ENCODE assay signal across 23 cellular contexts in the genomic region with DNA sequence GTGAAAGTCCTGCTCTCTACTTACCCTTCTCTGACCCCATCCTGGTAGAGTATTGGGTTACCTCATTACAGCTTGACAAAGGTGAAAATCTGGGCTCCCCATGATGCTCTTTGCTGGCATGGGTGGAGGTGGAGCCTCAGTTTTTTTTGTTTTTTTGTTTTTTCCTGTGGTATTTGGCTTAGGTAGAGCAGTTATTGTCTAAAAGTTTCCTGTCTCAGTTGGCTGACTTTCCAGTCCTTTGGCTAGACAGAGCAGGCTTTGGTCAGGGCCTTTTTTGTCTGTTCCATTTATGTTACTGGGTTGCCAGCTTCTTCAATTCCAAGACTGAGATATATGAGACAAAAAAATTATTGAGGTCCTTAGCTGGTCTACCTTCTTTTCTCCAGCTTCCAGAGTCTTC.
DNase-seq lines count a peak whose midpoint lies in the region; ATAC-seq and TF ChIP-seq lines count a peak whose summit lies in the region.
"Had no signal": no experiment of that assay in that cellular context is flagged by ENCODE, and none has a peak within 500 bp of the region (broad histone marks: within the 10 kb centered on the region; RNA-seq: fewer than 3 reads in every experiment).

No MANE protein-coding gene starts in this region.

- DNase-seq in left ventricle myocardium inferior (no peak), left cardiac atrium (no peak), endodermal cell (no peak), thyroid gland (no peak), NCI-H748 treated with DMSO at 0.1 percent for 48 hours (lab: John Stamatoyannopoulos, UW) (no peak)
- DNase-seq: 8988T; ACHN; AML-193; BE2C; CD4-positive, alpha-beta T cell; CD8-positive, alpha-beta memory T cell; DMS 273 treated with DMSO at 0.1 percent for 48 hours; DMS79; EL; GDM1; HFFc6 had no signal

- no peak for TF ChIP-seq POLR2A in thyroid gland (IDR thresholded peaks at IDR 0.05)

- peaks cover 22% of the 10 kb centered on the region for H3K36me3 Mint-ChIP-seq in endodermal cell (ENCODE audit: low read depth)
- H3K36me3 Mint-ChIP-seq: CD14-positive monocyte had no signal

- TF ChIP-seq CTCF in left ventricle myocardium inferior (IDR thresholded peaks at IDR 0.05; ENCODE audit: borderline replicate concordance) (no peak), endodermal cell (conservative IDR thresholded peaks at IDR 0.05) (no peak), thyroid gland (IDR thresholded peaks at IDR 0.05) (no peak)

- no peak overlapping the region for H3K4me3 Mint-ChIP-seq in endodermal cell
- H3K4me3 Mint-ChIP-seq: CD14-positive monocyte; CD4-positive, alpha-beta T cell; CD8-positive, alpha-beta memory T cell; GM23338; HFFc6 had no signal

- peak overlapping the region; percentile 88 for H3K27ac Mint-ChIP-seq in endodermal cell
- H3K27ac Mint-ChIP-seq: CD14-positive monocyte; CD4-positive, alpha-beta T cell; CD8-positive, alpha-beta memory T cell; HFFc6 had no signal

- H3K36me3 ChIP-seq in left ventricle myocardium inferior (no peaks in the 10 kb centered on the region), endodermal cell (ENCODE audit: control insufficient read depth, insufficient read depth, low read length) (peaks cover 17% of the 10 kb centered on the region), thyroid gland (no peaks in the 10 kb centered on the region)
- H3K36me3 ChIP-seq: BE2C; BLaER1 treated with 17β-estradiol and CSF1 and Interleukin-3, amounts not matched to agents 10 nM and 100 nM; HAP-1 had no signal

- H3K4me1 Mint-ChIP-seq in endodermal cell: peaks cover 17% of the 10 kb centered on the region
- H3K4me1 Mint-ChIP-seq: CD14-positive monocyte; CD8-positive, alpha-beta memory T cell had no signal

- H3K9ac ChIP-seq in endodermal cell (ENCODE audit: extremely low read depth, low read length, poor library complexity, severe bottlenecking): peak overlapping the region; percentile 32
- H3K9ac ChIP-seq: BLaER1 treated with 17β-estradiol and CSF1 and Interleukin-3, amounts not matched to agents 10 nM and 100 nM had no signal

- H3K4me1 ChIP-seq in left ventricle myocardium inferior (peaks cover 5% of the 10 kb centered on the region), endodermal cell (ENCODE audit: control insufficient read depth, insufficient read depth, low read length) (peaks cover 9% of the 10 kb centered on the region), thyroid gland (peaks cover 17% of the 10 kb centered on the region in 2 donors)
- H3K4me1 ChIP-seq: A549, BE2C, HAP-1 had no signal

- no peaks in the 10 kb centered on the region for H3K27me3 ChIP-seq in left ventricle myocardium inferior (ENCODE audit: low read depth)
- no peaks in the 10 kb centered on the region for H3K27me3 ChIP-seq in endodermal cell (ENCODE audit: control insufficient read depth, insufficient read depth, low read length, poor library complexity, severe bottlenecking)
- H3K27me3 ChIP-seq in thyroid gland: no peaks in the 10 kb centered on the region
- H3K27me3 ChIP-seq: BE2C; BLaER1 treated with 17β-estradiol and CSF1 and Interleukin-3, amounts not matched to agents 10 nM and 100 nM had no signal

- no peaks in the 10 kb centered on the region for H3K27me3 Mint-ChIP-seq in endodermal cell (ENCODE audit: insufficient read depth)

- intact Hi-C loops in left ventricle myocardium inferior (cut with micrococcal nuclease): no loop called here
- intact Hi-C loops in left cardiac atrium (cut with DNase I): no loop called here
- intact Hi-C loops in thyroid gland (cut with DNase I): no loop called here

- H3K9me3 ChIP-seq in left ventricle myocardium inferior (replicated peaks) (no peaks in the 10 kb centered on the region), endodermal cell (ENCODE audit: control insufficient read depth, low read length) (peaks cover 40% of the 10 kb centered on the region), thyroid gland (no peaks in the 10 kb centered on the region)
- H3K9me3 ChIP-seq: A549; BE2C; BLaER1 treated with 17β-estradiol and CSF1 and Interleukin-3, amounts not matched to agents 10 nM and 100 nM; HAP-1 had no signal

- peak overlapping the region; percentile 52 for H3K27ac ChIP-seq in left ventricle myocardium inferior (replicated peaks)
- H3K27ac ChIP-seq in endodermal cell (ENCODE audit: low read depth, low read length): no peak overlapping the region
- peak overlapping the region; percentile 31 to 85 (median 60) for H3K27ac ChIP-seq in thyroid gland
- H3K27ac ChIP-seq: A549; BLaER1 treated with 17β-estradiol and CSF1 and Interleukin-3, amounts not matched to agents 10 nM and 100 nM had no signal

- no peak for ATAC-seq in left cardiac atrium
- ATAC-seq in GM19324 (IDR thresholded peaks at IDR 0.05; ENCODE audit: low FRiP score, unreplicated experiment): no peak
- ATAC-seq: A549, GM12878 had no signal

- peaks cover 27% of the 10 kb centered on the region for H3K9me3 Mint-ChIP-seq in endodermal cell
- H3K9me3 Mint-ChIP-seq: CD14-positive monocyte; CD4-positive, alpha-beta T cell; CD8-positive, alpha-beta memory T cell had no signal

- no peak overlapping the region for H3K4me3 ChIP-seq in left ventricle myocardium inferior
- no peak overlapping the region for H3K4me3 ChIP-seq in endodermal cell (ENCODE audit: low read length)
- no peak overlapping the region for H3K4me3 ChIP-seq in thyroid gland (replicated peaks in 1 of 3)
- H3K4me3 ChIP-seq: A549; BLaER1 treated with 17β-estradiol and CSF1 and Interleukin-3, amounts not matched to agents 10 nM and 100 nM; GM12878; GM23338; HAP-1 had no signal
